Comparison of ENCODE assay signal across 7 cellular contexts in the genomic region with DNA sequence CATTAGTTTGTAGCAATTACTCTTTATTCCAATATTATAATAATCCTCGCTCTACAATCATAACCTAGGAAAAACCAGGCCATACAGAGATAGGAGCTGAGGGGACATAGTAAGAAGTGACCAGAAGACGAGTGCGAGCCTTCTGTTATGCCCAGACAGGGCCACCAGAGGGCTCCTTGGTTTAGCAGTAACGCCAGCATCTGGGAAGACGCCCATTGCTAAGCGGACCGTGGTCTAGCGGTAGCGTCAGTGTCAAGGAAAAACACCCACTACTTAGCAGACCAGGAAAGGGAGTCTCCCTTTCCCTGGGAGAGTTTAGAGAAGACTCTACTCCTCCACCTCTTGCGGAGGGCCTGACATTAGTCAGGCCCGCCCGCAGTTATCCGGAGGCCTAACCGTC.
DNase-seq lines count a peak whose midpoint lies in the region; TF ChIP-seq lines count a peak whose summit lies in the region.
"Not testable (repeated sequence)": the region's sequence is repeated elsewhere in the genome, so short reads cannot be mapped to it uniquely, and the experiment has no call there.

No MANE protein-coding gene starts in this region.

- H3K27ac Mint-ChIP-seq in neural progenitor cell: not testable (repeated sequence)

- not testable (repeated sequence) for H4K20me1 ChIP-seq in OCI-LY1 (ENCODE audit: insufficient read depth, low read length); neural progenitor cell (ENCODE audit: low read depth)

- in situ Hi-C loops in KBM-7 (cut with MboI; ENCODE audit: low pct_unique_long_range_greater_than_20kb, low sequenced_read_pairs); brain microvascular endothelial cell (cut with HindIII; ENCODE audit: low pct_ligation_motif_present, low sequenced_read_pairs): not testable (repeated sequence)

- not testable (repeated sequence) for H3K36me3 Mint-ChIP-seq in neural progenitor cell

- H3K4me2 ChIP-seq in OCI-LY1 (ENCODE audit: low read length); neural progenitor cell: not testable (repeated sequence)

- H3K27me3 Mint-ChIP-seq in neural progenitor cell (ENCODE audit: insufficient read depth, low read depth): not testable (repeated sequence)

- H3K79me2 ChIP-seq in OCI-LY1 (ENCODE audit: insufficient read depth, low read length); neural progenitor cell (ENCODE audit: low read depth): not testable (repeated sequence)

- peaks cover 22% of the 10 kb centered on the region for H3K9me3 Mint-ChIP-seq in neural progenitor cell

- not testable (repeated sequence) for H2AFZ ChIP-seq in OCI-LY1 (ENCODE audit: low read length); neural progenitor cell (replicated peaks)

- H3F3A ChIP-seq in OCI-LY1 (ENCODE audit: insufficient read depth, low read length); neural progenitor cell (ENCODE audit: low read depth): not testable (repeated sequence)

- not testable (repeated sequence) for H3K9ac ChIP-seq in OCI-LY1 (ENCODE audit: low read length); neural progenitor cell

- not testable (repeated sequence) for H3K9me2 ChIP-seq in OCI-LY1 (ENCODE audit: low read depth, low read length)

- H3K9me3 ChIP-seq in OCI-LY1 (ENCODE audit: low read length); WERI-Rb-1 (ENCODE audit: severe bottlenecking); neural progenitor cell (ENCODE audit: low read depth): not testable (repeated sequence)

- H3K4me3 Mint-ChIP-seq in neural progenitor cell: not testable (repeated sequence)

- H3K36me3 ChIP-seq in OCI-LY1 (ENCODE audit: insufficient read depth, low read length); WERI-Rb-1; brain microvascular endothelial cell (replicated peaks); neural progenitor cell: not testable (repeated sequence)

- H3K4me3 ChIP-seq in OCI-LY1 (ENCODE audit: low read depth, low read length, poor library complexity, severe bottlenecking); WERI-Rb-1 (ENCODE audit: low read depth, low read length); brain microvascular endothelial cell (ENCODE audit: low read depth, low read length); fibroblast of the aortic adventitia (ENCODE audit: low read depth, low read length); neural progenitor cell: not testable (repeated sequence)

- not testable (repeated sequence) for H3K27ac ChIP-seq in OCI-LY1 (ENCODE audit: low read depth, low read length, poor library complexity, severe bottlenecking); WERI-Rb-1; brain microvascular endothelial cell; neural progenitor cell

- H3K27me3 ChIP-seq in OCI-LY1 (ENCODE audit: insufficient read depth, low read length); WERI-Rb-1 (ENCODE audit: insufficient read depth, low read depth, severe bottlenecking); brain microvascular endothelial cell (replicated peaks); neural progenitor cell: not testable (repeated sequence)

- not testable (repeated sequence) for H3K4me1 Mint-ChIP-seq in neural progenitor cell

- not testable (repeated sequence) for H3K4me1 ChIP-seq in OCI-LY1 (ENCODE audit: insufficient read depth, low read length, severe bottlenecking); neural progenitor cell

- TF ChIP-seq CTCF in OCI-LY1 (IDR thresholded peaks at IDR 0.05; ENCODE audit: low read length): peak; percentile 26; the same call in 1 of the 2 replicates
- peak; percentile 18; the same call in 1 of the 2 replicates for TF ChIP-seq CTCF in WERI-Rb-1 (IDR thresholded peaks at IDR 0.05; ENCODE audit: low read depth, low read length)
- TF ChIP-seq CTCF in brain microvascular endothelial cell (IDR thresholded peaks at IDR 0.05; ENCODE audit: low read depth, low read length, missing control alignments): peak; percentile 30
- peak; percentile 16 for TF ChIP-seq CTCF in fibroblast of the aortic adventitia (IDR thresholded peaks at IDR 0.05; ENCODE audit: insufficient read depth, low read length)
- peak; percentile 8 for TF ChIP-seq CTCF in neural progenitor cell (IDR thresholded peaks at IDR 0.05)

- DNase-seq in ELR (ENCODE audit: low read depth): peak; percentile 15
- peak; percentile 10 for DNase-seq in KBM-7
- peak; percentile 54 for DNase-seq in WERI-Rb-1
- peak; percentile 10 for DNase-seq in brain microvascular endothelial cell
- not testable (repeated sequence) for DNase-seq in fibroblast of the aortic adventitia (ENCODE audit: low read depth); neural progenitor cell (ENCODE audit: low spot score)
